In genomic region chr4:83552085-83552484, GRCh38 we compare ENCODE assay signal across 10 cellular contexts. TPM values are rescaled to one million over a fixed set of nuclear protein-coding genes. Genes with fewer than 3 reads are reported as not detected.
DNase-seq lines count a peak whose midpoint lies in the region; ATAC-seq, FAIRE-seq and TF ChIP-seq lines count a peak whose summit lies in the region.
"Had no signal": no experiment of that assay in that cellular context is flagged by ENCODE, and none has a peak within 500 bp of the region (broad histone marks: within the 10 kb centered on the region; RNA-seq: fewer than 3 reads in every experiment).

No MANE protein-coding gene starts in this region.

- H3K9ac ChIP-seq in KMS-11 (peak overlapping the region; percentile 33; the same call in 1 of the 2 replicates), GM12878 (ENCODE audit: control insufficient read depth, insufficient read depth, low read length) (no peak overlapping the region)

- in situ Hi-C loops in GM12878 (cut with MboI), result no loop called here

- no peak for TF ChIP-seq CTCF in KMS-11 (conservative IDR thresholded peaks at IDR 0.05; ENCODE audit: low read depth, low read length)
- TF ChIP-seq CTCF in GM12878 (IDR thresholded peaks at IDR 0.05 in 2 of 3, conservative IDR thresholded peaks at IDR 0.05 in 1 of 3; ENCODE audit: control insufficient read depth in 2 of 3, extremely low read depth in 1 of 3, insufficient read depth in 1 of 3, low read depth in 3 of 3, low read length in 3 of 3), result no peak
- no peak for TF ChIP-seq CTCF in osteoblast (IDR thresholded peaks at IDR 0.05; ENCODE audit: extremely low read depth, low read depth, low read length)

- H3K79me2 ChIP-seq in KMS-11 (ENCODE audit: insufficient read depth, low read depth), result no peaks in the 10 kb centered on the region
- no peaks in the 10 kb centered on the region for H3K79me2 ChIP-seq in GM12878 (ENCODE audit: control insufficient read depth, insufficient read depth, low read length)
- no peaks in the 10 kb centered on the region for H3K79me2 ChIP-seq in osteoblast (ENCODE audit: insufficient read depth, low read length)

- intact Hi-C loops in GM12878 (cut with micrococcal nuclease; ENCODE audit: unreplicated experiment), result no loop called here

- CTCF ChIA-PET in GM12878 (lab: Yijun Ruan, JAX), result interaction anchor here (0.6 to 0.8 kb wide), 2 partner anchors 69 to 280 kb away, joined by 3 read pairs; no protein-coding TSS in a partner anchor

- POLR2A ChIA-PET in GM12878 (lab: Charles Lee), result interaction anchor here (0.7 kb wide), 1 partner anchor 92 kb away, joined by 4 read pairs; no protein-coding TSS in a partner anchor

- no TSS peak for BruUV-seq in GM12878 (replicated peaks; lab: Mats Ljungman, UMichigan)

- H3K4me2 ChIP-seq in KMS-11 (peak overlapping the region; percentile 72), GM12878 (ENCODE audit: control insufficient read depth, insufficient read depth) (no peak overlapping the region), osteoblast (ENCODE audit: insufficient read depth, low read length) (peak overlapping the region; percentile 22)

- H3K27me3 ChIP-seq in KMS-11 (ENCODE audit: insufficient read depth, low read depth) (no peaks in the 10 kb centered on the region), GM12878 (replicated peaks in 1 of 2; ENCODE audit: control insufficient read depth in 2 of 2, insufficient read depth in 2 of 2, low read length in 1 of 2) (no peaks in the 10 kb centered on the region), osteoblast (ENCODE audit: insufficient read depth, low read length) (no peaks in the 10 kb centered on the region)

- TF ChIP-seq EP300 in GM12878 (IDR thresholded peaks at IDR 0.05; ENCODE audit: borderline replicate concordance in 1 of 2, control insufficient read depth in 1 of 2, low read depth in 2 of 2, low read length in 2 of 2), result no peak

- TF ChIP-seq POLR2A in GM12878 (IDR thresholded peaks at IDR 0.05; ENCODE audit: low read depth, low read length), result no peak
- TF ChIP-seq POLR2A in erythroblast (IDR thresholded peaks at IDR 0.05; ENCODE audit: low read length), result no peak

- H3K27ac ChIP-seq in KMS-11 (peak overlapping the region; percentile 75), GM12878 (ENCODE audit: control insufficient read depth, insufficient read depth) (no peak overlapping the region), osteoblast (ENCODE audit: low read depth, low read length) (peak overlapping the region; percentile 82)
- H3K27ac ChIP-seq: HL-60 had no signal

- SMC1A ChIA-PET in GM12878 (lab: Charles Lee; ENCODE audit: uncharacterized antibody, unreplicated experiment), result interaction anchor here (1.2 kb wide), 1 partner anchor 30 kb away, joined by 3 read pairs; no protein-coding TSS in a partner anchor

- peak; percentile 9; the same call in 2 of the 3 replicates for ATAC-seq in GM12878
- no peak for ATAC-seq in GM19328 (IDR thresholded peaks at IDR 0.05; ENCODE audit: unreplicated experiment)

- 32% methylated on average over 3 of the region's 3 CpGs for WGBS in GM12878 (ENCODE audit: insufficient coverage, insufficient replicate concordance, low lambda C conversion rate, missing lambda C conversion rate)

- H3K4me1 ChIP-seq in KMS-11 (ENCODE audit: low read depth, poor library complexity, severe bottlenecking) (peaks cover 76% of the 10 kb centered on the region), GM12878 (ENCODE audit: control insufficient read depth, insufficient read depth, low read length) (peaks cover 15% of the 10 kb centered on the region), osteoblast (ENCODE audit: insufficient read depth, low read length) (peaks cover 28% of the 10 kb centered on the region)

- RAD21 ChIA-PET in GM12878 (lab: Charles Lee; ENCODE audit: unreplicated experiment), result no interaction called here

- H3K36me3 ChIP-seq in KMS-11 (ENCODE audit: insufficient read depth), result no peaks in the 10 kb centered on the region
- no peaks in the 10 kb centered on the region for H3K36me3 ChIP-seq in GM12878 (ENCODE audit: control insufficient read depth in 2 of 2, insufficient read depth in 2 of 2, low read length in 1 of 2)
- no peaks in the 10 kb centered on the region for H3K36me3 ChIP-seq in osteoblast (ENCODE audit: insufficient read depth, low read length)

- no peak for FAIRE-seq in GM12878 (lab: Jason Lieb, UNC)

- no peak for TF ChIP-seq RAD21 in GM12878 (IDR thresholded peaks at IDR 0.05; ENCODE audit: insufficient read depth, low read depth, low read length)

- DNase-seq in EL (peak; percentile 79), GM12878 (ENCODE audit: low read depth, low spot score) (no peak), osteoblast (ENCODE audit: insufficient read length, low spot score, missing footprints) (no peak), SIG-M5 (lab: John Stamatoyannopoulos, UW) (no peak), erythroblast (lab: John Stamatoyannopoulos, UW) (no peak), NCI-H1105 treated with DMSO at 0.1 percent for 48 hours (lab: John Stamatoyannopoulos, UW) (no peak)
- DNase-seq: hypothalamus had no signal

- no peak overlapping the region for H3K4me3 ChIP-seq in KMS-11 (IDR thresholded peaks at IDR 0.05; ENCODE audit: insufficient read depth, low read depth, low read length)
- no peak overlapping the region for H3K4me3 ChIP-seq in GM12878
- no peak overlapping the region for H3K4me3 ChIP-seq in osteoblast (ENCODE audit: insufficient read depth, low read length)

- H4K20me1 ChIP-seq in KMS-11 (ENCODE audit: insufficient read depth) (no peaks in the 10 kb centered on the region), GM12878 (ENCODE audit: control insufficient read depth, insufficient read depth) (no peaks in the 10 kb centered on the region), osteoblast (ENCODE audit: insufficient read depth, low read length) (no peaks in the 10 kb centered on the region)

- H3K9me3 ChIP-seq in GM12878 (replicated peaks; ENCODE audit: control insufficient read depth, insufficient read depth, low read length) (no peaks in the 10 kb centered on the region), osteoblast (ENCODE audit: low read depth, low read length) (no peaks in the 10 kb centered on the region)

- peak overlapping the region; percentile 31; the same call in 1 of the 2 replicates for H2AFZ ChIP-seq in KMS-11 (ENCODE audit: low read depth)
- H2AFZ ChIP-seq in GM12878 (ENCODE audit: control insufficient read depth, low read depth, low read length), result no peak overlapping the region
- H2AFZ ChIP-seq in osteoblast (ENCODE audit: low read length), result no peak overlapping the region

TF ChIP-seq in GM12878, 131 proteins besides CTCF, POLR2A, EP300 and RAD21:
- TF ChIP-seq JUND (IDR thresholded peaks at IDR 0.05; ENCODE audit: low read depth, low read length) (no peak), MTA3 (IDR thresholded peaks at IDR 0.05; ENCODE audit: borderline replicate concordance, low read length) (no peak)

RNA-seq across cellular contexts. Expression of gene GPAT3, which starts 16.2 kb away (rescaled TPM):
- total RNA-seq in GM12878 (2013; cell fraction: nucleolus; rRNA removed), result 1.5 and 2.2 TPM in 2 replicates
- total RNA-seq in GM12878 (2014; rRNA removed) (0.65 and 0.79 TPM in 2 replicates), GM12878 (2014; rRNA removed; fragmentation: Illumina TruSeq; extraction: Trizol) (0.54 and 0.60 TPM in 2 replicates), GM12878 (2021) (0.90 and 1.1 TPM in 2 replicates), osteoblast (0.36 and 0.59 TPM in 2 replicates)
- not detected for polyA plus RNA-seq in GM12878 (2011; ENCODE audit: low read depth)
- polyA plus RNA-seq in GM12878 (2011; rRNA removed) (0.39 and 0.53 TPM in 2 replicates), GM12878 (2014; fragmentation: Illumina TruSeq; extraction: Trizol) (0.51 and 0.59 TPM in 2 replicates), GM12878 (2014; fragmentation: Nextera tagmentation; extraction: Ambion mirVana) (under 1 TPM; 0.26 to 0.47 TPM), GM12878 (2014; rRNA removed) (0.51 and 1.4 TPM in 2 replicates), GM12878 (2016; fragmentation: Nextera tagmentation; extraction: Ambion mirVana) (under 1 TPM; 0.43 to 0.67 TPM)
- polyA plus RNA-seq in GM12878 (2011; cell fraction: cytosol; rRNA removed), result 0.17 and 0.34 TPM in 2 replicates
- 0.16 and 0.27 TPM in 2 replicates for polyA plus RNA-seq in GM12878 (2011; cell fraction: nucleus; rRNA removed)
- 0.16 and 0.44 TPM in 2 replicates for polyA plus RNA-seq in GM12878 (2012)
- 0.07 TPM in 1 of 2 replicates, not detected in the other for polyA minus RNA-seq in GM12878 (2011; rRNA and poly(A)+ RNA removed)
- not detected in 2 replicates for polyA minus RNA-seq in GM12878 (2011; cell fraction: cytosol; rRNA and poly(A)+ RNA removed)
- polyA minus RNA-seq in GM12878 (2011; cell fraction: nucleus; rRNA and poly(A)+ RNA removed), result 0.19 and 0.36 TPM in 2 replicates
